8 cellular contexts compared by ENCODE assay signal in genomic region chr22:28883657-28883916, GRCh38. TPM values are rescaled to one million over a fixed set of nuclear protein-coding genes. Genes with fewer than 3 reads are reported as not detected.
DNase-seq lines count a peak whose midpoint lies in the region; ATAC-seq, FAIRE-seq and TF ChIP-seq lines count a peak whose summit lies in the region.

No MANE protein-coding gene starts in this region.

- H3K79me2 ChIP-seq in GM23338 (replicated peaks; ENCODE audit: insufficient read depth) = peaks cover 44% of the 10 kb centered on the region
- H3K79me2 ChIP-seq in astrocyte (ENCODE audit: insufficient read depth, low read length) = peaks cover 39% of the 10 kb centered on the region
- peaks cover 36% of the 10 kb centered on the region for H3K79me2 ChIP-seq in mesendoderm (ENCODE audit: control insufficient read depth, insufficient read depth, low read length)

- no CpG with 5 or more reads among the region's 48 CpGs for WGBS in mesendoderm (ENCODE audit: extremely low coverage, insufficient coverage, low lambda C conversion rate)

- H3K9me3 ChIP-seq in A673 (ENCODE audit: low read depth, low read length, poor library complexity, severe bottlenecking) (no peaks in the 10 kb centered on the region), astrocyte (ENCODE audit: insufficient read depth, low read depth, low read length) (no peaks in the 10 kb centered on the region)

- H2AFZ ChIP-seq in GM23338 (no peak overlapping the region), astrocyte (ENCODE audit: low read depth, low read length) (peak overlapping the region; percentile 37)

- intact Hi-C loops in A673 (cut with micrococcal nuclease; ENCODE audit: unreplicated experiment) = no loop called here

- peak overlapping the region; percentile 97 for H3K56ac ChIP-seq in mesendoderm (ENCODE audit: low read length)

- no peak overlapping the region for H2BK5ac ChIP-seq in mesendoderm (ENCODE audit: low read length)

- no peak for FAIRE-seq in astrocyte (lab: Jason Lieb, UNC)

- no peaks in the 10 kb centered on the region; the same call in 2 of the 3 replicates for H3K9me3 Mint-ChIP-seq in GM23338
- no peaks in the 10 kb centered on the region for H3K9me3 Mint-ChIP-seq in astrocyte (ENCODE audit: unreplicated experiment)

- H3K4me3 Mint-ChIP-seq in GM23338 (peak overlapping the region; percentile 84; the same call in 1 of the 3 replicates), astrocyte (ENCODE audit: unreplicated experiment) (no peak overlapping the region)

- no TSS peak for BruUV-seq in A673 (replicated peaks; lab: Mats Ljungman, UMichigan)

- H3K36me3 Mint-ChIP-seq in GM23338 (ENCODE audit: low read depth) (no peaks in the 10 kb centered on the region; the same call in 2 of the 3 replicates), astrocyte (ENCODE audit: low read depth, unreplicated experiment) (no peaks in the 10 kb centered on the region)

- H3K9me2 ChIP-seq in GM23338 (ENCODE audit: insufficient read depth) = no peaks in the 10 kb centered on the region

- POLR2A ChIA-PET in A673 (lab: Charles Lee; ENCODE audit: low non-redundant PET) = interaction anchor here (0.6 to 0.7 kb wide), 2 partner anchors 10 to 1523 kb away, joined by 4 to 15 read pairs; no protein-coding TSS in a partner anchor

- H3K27me3 ChIP-seq in A673 (replicated peaks; ENCODE audit: insufficient read depth, low read depth, low read length, poor library complexity) = no peaks in the 10 kb centered on the region
- no peaks in the 10 kb centered on the region for H3K27me3 ChIP-seq in GM23338 (ENCODE audit: insufficient read depth)
- no peaks in the 10 kb centered on the region for H3K27me3 ChIP-seq in astrocyte (ENCODE audit: insufficient read depth, low read length)
- no peaks in the 10 kb centered on the region for H3K27me3 ChIP-seq in mesendoderm (ENCODE audit: insufficient read depth, low read length, poor library complexity)

- TF ChIP-seq CTCF in A673 (conservative IDR thresholded peaks at IDR 0.05; ENCODE audit: low read depth, low read length) (no peak), GM23338 (conservative IDR thresholded peaks at IDR 0.05; ENCODE audit: low read depth in 2 of 2) (no peak), astrocyte (IDR thresholded peaks at IDR 0.05; ENCODE audit: insufficient read depth, low read depth, low read length) (no peak)

- H3K27ac ChIP-seq in A673 (ENCODE audit: low read depth, low read length, poor library complexity, severe bottlenecking) (no peak overlapping the region), GM23338 (ENCODE audit: low read depth) (no peak overlapping the region), astrocyte (ENCODE audit: low read depth, low read length) (no peak overlapping the region), mesendoderm (ENCODE audit: low read depth, low read length) (peak overlapping the region; percentile 83)

- H4K20me1 ChIP-seq in GM23338 (replicated peaks; ENCODE audit: insufficient read depth) = peaks cover 42% of the 10 kb centered on the region
- H4K20me1 ChIP-seq in astrocyte (ENCODE audit: insufficient read depth, low read length) = peaks cover 45% of the 10 kb centered on the region

- no peak overlapping the region for H2BK15ac ChIP-seq in mesendoderm (replicated peaks; ENCODE audit: low read depth)

- H4K5ac ChIP-seq in mesendoderm (ENCODE audit: low read length) = no peak overlapping the region

- no peak for ATAC-seq in GM23338
- no peak for ATAC-seq in GM18858 (IDR thresholded peaks at IDR 0.05; ENCODE audit: unreplicated experiment)
- ATAC-seq in HG03342 (IDR thresholded peaks at IDR 0.05; ENCODE audit: unreplicated experiment) = no peak
- ATAC-seq in HG03460 (IDR thresholded peaks at IDR 0.05; ENCODE audit: unreplicated experiment) = no peak

- H3K27ac Mint-ChIP-seq in GM23338 (no peak overlapping the region), astrocyte (ENCODE audit: unreplicated experiment) (no peak overlapping the region)

- H3K9ac ChIP-seq in astrocyte (ENCODE audit: low read length) (peak overlapping the region; percentile 53), mesendoderm (ENCODE audit: low read length) (peak overlapping the region; percentile 83)

- peak overlapping the region; percentile 76 for H3K4ac ChIP-seq in mesendoderm (ENCODE audit: low read depth, low read length)

- H2AK5ac ChIP-seq in mesendoderm (ENCODE audit: low read length) = no peak overlapping the region

- peaks cover 11% of the 10 kb centered on the region for H3K79me1 ChIP-seq in mesendoderm (ENCODE audit: low read length)

- no peaks in the 10 kb centered on the region for H3K36me3 ChIP-seq in A673 (ENCODE audit: insufficient read depth, low read length, poor library complexity, severe bottlenecking)
- no peaks in the 10 kb centered on the region for H3K36me3 ChIP-seq in GM23338 (ENCODE audit: insufficient read depth)
- no peaks in the 10 kb centered on the region for H3K36me3 ChIP-seq in astrocyte (ENCODE audit: insufficient read depth, low read length)
- no peaks in the 10 kb centered on the region for H3K36me3 ChIP-seq in mesendoderm (ENCODE audit: control insufficient read depth, insufficient read depth, low read length)

- H3K27me3 Mint-ChIP-seq in GM23338 (ENCODE audit: insufficient read depth, low read depth, poor library complexity) = peaks cover 17% of the 10 kb centered on the region
- no peaks in the 10 kb centered on the region for H3K27me3 Mint-ChIP-seq in astrocyte (ENCODE audit: low read depth, unreplicated experiment)

- H3F3A ChIP-seq in GM23338 (replicated peaks; ENCODE audit: low read depth) = peaks cover 7% of the 10 kb centered on the region; the same call in 1 of the 2 replicates

- H3K4me1 Mint-ChIP-seq in GM23338 (peaks cover 44% of the 10 kb centered on the region), astrocyte (ENCODE audit: low read depth, unreplicated experiment) (peaks cover 7% of the 10 kb centered on the region)

- H4K8ac ChIP-seq in mesendoderm (ENCODE audit: low read depth, low read length) = no peak overlapping the region

- H3K4me2 ChIP-seq in GM23338 = no peak overlapping the region
- H3K4me2 ChIP-seq in astrocyte (ENCODE audit: low read length) = peak overlapping the region; percentile 82
- H3K4me2 ChIP-seq in mesendoderm (ENCODE audit: low read length) = peak overlapping the region; percentile 40

- H3K4me3 ChIP-seq in A673 (ENCODE audit: low read depth, low read length, poor library complexity, severe bottlenecking) (peak overlapping the region; percentile 55), GM23338 (peak overlapping the region; percentile 92; the same call in 1 of the 2 replicates), astrocyte (ENCODE audit: insufficient read depth, low read depth, low read length) (peak overlapping the region; percentile 69), mesendoderm (ENCODE audit: low read length) (peak overlapping the region; percentile 73)

- no peak overlapping the region for H3K23ac ChIP-seq in mesendoderm (ENCODE audit: low read length)

- H2BK120ac ChIP-seq in mesendoderm (ENCODE audit: low read depth, low read length) = peak overlapping the region; percentile 75

- DNase-seq in A673 (ENCODE audit: low spot score) (no peak), GM23338 (ENCODE audit: low spot score) (no peak), astrocyte (ENCODE audit: low read depth) (no peak), mesendoderm (no peak), SHP77 (lab: John Stamatoyannopoulos, UW) (no peak)

- CTCF ChIA-PET in A673 (lab: Charles Lee) = interaction anchor here (0.6 to 0.7 kb wide), 6 partner anchors 10 to 1206 kb away, joined by 3 to 5 read pairs (median 4); no protein-coding TSS in a partner anchor

- H3K18ac ChIP-seq in mesendoderm (ENCODE audit: low read length) = peak overlapping the region; percentile 98

- H3K4me1 ChIP-seq in A673 (ENCODE audit: insufficient read depth, low read length, poor library complexity, severe bottlenecking) (peaks cover 20% of the 10 kb centered on the region), GM23338 (ENCODE audit: insufficient read depth) (peaks cover 43% of the 10 kb centered on the region), astrocyte (ENCODE audit: insufficient read depth, low read length) (peaks cover 10% of the 10 kb centered on the region), mesendoderm (ENCODE audit: control insufficient read depth, low read depth, low read length) (peaks cover 5% of the 10 kb centered on the region)

TF ChIP-seq in GM23338, 12 proteins besides CTCF, POLR2A, EP300 and RAD21 (continues in another document):
- TF ChIP-seq EZH2 (IDR thresholded peaks at IDR 0.05; ENCODE audit: low read depth, unreplicated experiment) (no peak), NANOG (IDR thresholded peaks at IDR 0.05; ENCODE audit: borderline replicate concordance) (no peak), ETS1 (IDR thresholded peaks at IDR 0.05) (no peak)

RNA-seq across cellular contexts. Expression of gene ZNRF3, which starts 0.2 kb away (rescaled TPM):
- 11.9 and 13.0 TPM in 2 replicates for total RNA-seq in A673 (2021)
- 28.9 and 32.2 TPM in 2 replicates for total RNA-seq in GM23338 (2014; rRNA removed; shearing (Covaris generic))
- polyA plus RNA-seq in GM23338 (2016; fragmentation: Nextera tagmentation; extraction: Ambion mirVana) = 11.1 and 12.3 TPM in 2 replicates
- 5.8 and 5.9 TPM in 2 replicates for total RNA-seq in astrocyte
- 12.2 TPM for polyA plus RNA-seq in mesendoderm (2013, experiment 1 of 2)
- 11.9 TPM for polyA plus RNA-seq in mesendoderm (2013, experiment 2 of 2)
